Comparison of ENCODE assay signal across 1 cellular context in the genomic region with DNA sequence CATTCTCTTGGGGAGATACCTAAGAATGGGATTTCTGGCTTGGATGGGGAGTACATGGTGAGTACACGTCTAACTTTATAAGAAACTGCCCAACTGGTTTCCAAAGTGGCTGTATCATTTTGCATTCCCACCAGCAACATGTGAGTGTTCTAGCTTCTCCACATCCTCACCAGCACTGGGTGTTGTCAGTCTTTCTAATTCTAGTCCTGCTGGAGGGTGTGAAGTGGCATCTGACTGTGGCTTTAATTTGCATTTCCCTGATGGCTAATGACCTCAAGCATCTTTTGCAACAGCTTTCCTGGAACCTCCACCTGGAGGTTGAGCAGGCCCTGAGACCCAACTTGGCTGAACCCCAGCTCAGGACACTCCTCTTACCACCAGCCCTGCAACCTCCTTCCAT.
TF ChIP-seq lines count a peak whose summit lies in the region.

No MANE protein-coding gene starts in this region.

TF ChIP-seq in HEK293, 187 proteins besides CTCF, POLR2A, EP300 and RAD21:
- TF ChIP-seq TCF7L2 (IDR thresholded peaks at IDR 0.05; ENCODE audit: borderline replicate concordance, low read depth, low read length), result no peak
- TF ChIP-seq ZNF214 (tag by site-specific recombination; IDR thresholded peaks at IDR 0.05; ENCODE audit: borderline replicate concordance), result no peak
- TF ChIP-seq, protein P1, sequence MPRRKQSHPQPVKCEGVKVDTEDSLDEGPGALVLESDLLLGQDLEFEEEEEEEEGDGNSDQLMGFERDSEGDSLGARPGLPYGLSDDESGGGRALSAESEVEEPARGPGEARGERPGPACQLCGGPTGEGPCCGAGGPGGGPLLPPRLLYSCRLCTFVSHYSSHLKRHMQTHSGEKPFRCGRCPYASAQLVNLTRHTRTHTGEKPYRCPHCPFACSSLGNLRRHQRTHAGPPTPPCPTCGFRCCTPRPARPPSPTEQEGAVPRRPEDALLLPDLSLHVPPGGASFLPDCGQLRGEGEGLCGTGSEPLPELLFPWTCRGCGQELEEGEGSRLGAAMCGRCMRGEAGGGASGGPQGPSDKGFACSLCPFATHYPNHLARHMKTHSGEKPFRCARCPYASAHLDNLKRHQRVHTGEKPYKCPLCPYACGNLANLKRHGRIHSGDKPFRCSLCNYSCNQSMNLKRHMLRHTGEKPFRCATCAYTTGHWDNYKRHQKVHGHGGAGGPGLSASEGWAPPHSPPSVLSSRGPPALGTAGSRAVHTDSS (tag by site-specific recombination; IDR thresholded peaks at IDR 0.05), result no peak
- no peak for TF ChIP-seq ZNF146 (tag by site-specific recombination; IDR thresholded peaks at IDR 0.05)
- TF ChIP-seq BCL11A (tag by site-specific recombination; IDR thresholded peaks at IDR 0.05; ENCODE audit: low read depth), result no peak
- TF ChIP-seq ZNF221 (tag by site-specific recombination; IDR thresholded peaks at IDR 0.05; ENCODE audit: borderline replicate concordance), result no peak
- no peak for TF ChIP-seq ZNF248 (tag by site-specific recombination; IDR thresholded peaks at IDR 0.05)
- no peak for TF ChIP-seq ZNF501 (tag by site-specific recombination; IDR thresholded peaks at IDR 0.05)
- TF ChIP-seq, protein P2, sequence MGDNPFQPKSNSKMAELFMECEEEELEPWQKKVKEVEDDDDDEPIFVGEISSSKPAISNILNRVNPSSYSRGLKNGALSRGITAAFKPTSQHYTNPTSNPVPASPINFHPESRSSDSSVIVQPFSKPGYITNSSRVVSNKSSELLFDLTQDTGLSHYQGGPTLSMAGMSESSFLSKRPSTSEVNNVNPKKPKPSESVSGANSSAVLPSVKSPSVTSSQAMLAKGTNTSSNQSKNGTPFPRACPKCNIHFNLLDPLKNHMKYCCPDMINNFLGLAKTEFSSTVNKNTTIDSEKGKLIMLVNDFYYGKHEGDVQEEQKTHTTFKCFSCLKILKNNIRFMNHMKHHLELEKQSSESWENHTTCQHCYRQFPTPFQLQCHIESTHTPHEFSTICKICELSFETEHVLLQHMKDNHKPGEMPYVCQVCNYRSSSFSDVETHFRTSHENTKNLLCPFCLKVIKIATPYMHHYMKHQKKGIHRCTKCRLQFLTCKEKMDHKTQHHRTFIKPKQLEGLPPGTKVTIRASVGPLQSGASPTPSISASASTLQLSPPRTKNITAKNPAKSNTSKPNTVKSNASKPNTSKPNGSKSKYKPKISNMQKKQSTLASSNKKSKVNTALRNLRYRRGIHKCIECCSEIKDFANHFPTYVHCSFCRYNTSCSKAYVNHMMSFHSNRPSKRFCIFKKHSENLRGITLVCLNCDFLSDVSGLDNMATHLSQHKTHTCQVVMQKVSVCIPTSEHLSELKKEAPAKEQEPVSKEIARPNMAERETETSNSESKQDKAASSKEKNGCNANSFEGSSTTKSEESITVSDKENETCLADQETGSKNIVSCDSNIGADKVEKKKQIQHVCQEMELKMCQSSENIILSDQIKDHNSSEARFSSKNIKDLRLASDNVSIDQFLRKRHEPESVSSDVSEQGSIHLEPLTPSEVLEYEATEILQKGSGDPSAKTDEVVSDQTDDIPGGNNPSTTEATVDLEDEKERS (tag by site-specific recombination; IDR thresholded peaks at IDR 0.05), result 0 out of 2 replicates have a peak, but pooled peaks have one; percentile 72
- TF ChIP-seq ZNF560 (tag by site-specific recombination; IDR thresholded peaks at IDR 0.05; ENCODE audit: borderline replicate concordance), result no peak
- TF ChIP-seq ZBTB48 (tag by site-specific recombination; IDR thresholded peaks at IDR 0.05), result no peak
- TF ChIP-seq HOXC10 (CRISPR knock-in tag; IDR thresholded peaks at IDR 0.05), result no peak
- TF ChIP-seq, protein P3, sequence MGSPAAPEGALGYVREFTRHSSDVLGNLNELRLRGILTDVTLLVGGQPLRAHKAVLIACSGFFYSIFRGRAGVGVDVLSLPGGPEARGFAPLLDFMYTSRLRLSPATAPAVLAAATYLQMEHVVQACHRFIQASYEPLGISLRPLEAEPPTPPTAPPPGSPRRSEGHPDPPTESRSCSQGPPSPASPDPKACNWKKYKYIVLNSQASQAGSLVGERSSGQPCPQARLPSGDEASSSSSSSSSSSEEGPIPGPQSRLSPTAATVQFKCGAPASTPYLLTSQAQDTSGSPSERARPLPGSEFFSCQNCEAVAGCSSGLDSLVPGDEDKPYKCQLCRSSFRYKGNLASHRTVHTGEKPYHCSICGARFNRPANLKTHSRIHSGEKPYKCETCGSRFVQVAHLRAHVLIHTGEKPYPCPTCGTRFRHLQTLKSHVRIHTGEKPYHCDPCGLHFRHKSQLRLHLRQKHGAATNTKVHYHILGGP (tag by site-specific recombination; IDR thresholded peaks at IDR 0.05), result no peak
- TF ChIP-seq ZNF426 (tag by site-specific recombination; IDR thresholded peaks at IDR 0.05), result no peak
- no peak for TF ChIP-seq ZNF391 (tag by site-specific recombination; IDR thresholded peaks at IDR 0.05; ENCODE audit: borderline replicate concordance, low read depth)
- no peak for TF ChIP-seq ZNF76 (tag by site-specific recombination; IDR thresholded peaks at IDR 0.05; ENCODE audit: borderline replicate concordance, low read depth)
- no peak for TF ChIP-seq BCL11B (tag by site-specific recombination; IDR thresholded peaks at IDR 0.05; ENCODE audit: low read depth)
- peak; percentile 100 for TF ChIP-seq ZNF184 (tag by site-specific recombination; IDR thresholded peaks at IDR 0.05)
- no peak for TF ChIP-seq ZBTB7A (tag by site-specific recombination; IDR thresholded peaks at IDR 0.05; ENCODE audit: low read depth)
- no peak for TF ChIP-seq HOXD13 (CRISPR knock-in tag; IDR thresholded peaks at IDR 0.05; ENCODE audit: borderline replicate concordance)
- 0 out of 2 replicates have a peak, but pooled peaks have one; percentile 10 for TF ChIP-seq SCRT2 (tag by site-specific recombination; IDR thresholded peaks at IDR 0.05)
- TF ChIP-seq ZNF2 (tag by site-specific recombination; IDR thresholded peaks at IDR 0.05), result no peak
TF ChIP-seq in HEK293: peak in this region for 3.
